In the genomic region with DNA sequence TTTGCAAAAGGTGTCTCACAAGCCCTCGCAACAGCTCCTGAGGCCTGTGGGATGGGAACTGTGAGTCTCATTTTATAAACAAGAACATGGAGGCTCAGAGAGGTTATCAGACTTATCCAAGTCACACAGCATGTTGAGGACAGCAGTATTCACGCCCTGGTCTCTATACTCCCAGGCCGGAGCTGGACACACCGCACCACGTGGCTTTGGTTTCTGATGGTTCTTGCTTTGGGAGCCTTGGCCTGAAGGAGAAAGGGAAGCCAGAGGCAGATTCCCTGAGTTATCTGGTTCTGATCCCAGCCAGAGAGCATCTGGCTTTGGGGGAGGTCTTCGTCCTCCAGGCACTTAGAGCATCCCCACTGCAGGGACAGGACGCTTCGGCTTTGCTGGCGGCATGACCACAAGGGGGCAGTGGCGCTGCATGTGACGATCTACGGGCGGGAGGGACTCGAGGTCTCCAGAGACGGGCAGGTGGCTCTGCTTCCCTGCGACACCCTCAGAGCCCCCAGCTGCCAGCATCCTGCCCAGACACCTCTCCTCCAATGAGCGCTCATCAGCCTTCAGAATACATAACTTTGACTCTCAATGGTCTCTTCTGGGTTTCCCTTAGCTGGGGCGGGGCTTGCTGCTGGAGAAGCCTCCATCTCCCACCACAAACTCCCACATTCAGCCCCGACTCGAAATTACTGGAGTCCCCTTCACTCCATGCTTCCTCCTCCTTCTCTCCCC, we compare ENCODE assay signal across 1 cellular context.
TF ChIP-seq lines count a peak whose summit lies in the region.

No MANE protein-coding gene starts in this region.

TF ChIP-seq in K562, 482 proteins besides CTCF, POLR2A, EP300 and RAD21 (continued from another document and continues in another):
- TF ChIP-seq, protein P1, sequence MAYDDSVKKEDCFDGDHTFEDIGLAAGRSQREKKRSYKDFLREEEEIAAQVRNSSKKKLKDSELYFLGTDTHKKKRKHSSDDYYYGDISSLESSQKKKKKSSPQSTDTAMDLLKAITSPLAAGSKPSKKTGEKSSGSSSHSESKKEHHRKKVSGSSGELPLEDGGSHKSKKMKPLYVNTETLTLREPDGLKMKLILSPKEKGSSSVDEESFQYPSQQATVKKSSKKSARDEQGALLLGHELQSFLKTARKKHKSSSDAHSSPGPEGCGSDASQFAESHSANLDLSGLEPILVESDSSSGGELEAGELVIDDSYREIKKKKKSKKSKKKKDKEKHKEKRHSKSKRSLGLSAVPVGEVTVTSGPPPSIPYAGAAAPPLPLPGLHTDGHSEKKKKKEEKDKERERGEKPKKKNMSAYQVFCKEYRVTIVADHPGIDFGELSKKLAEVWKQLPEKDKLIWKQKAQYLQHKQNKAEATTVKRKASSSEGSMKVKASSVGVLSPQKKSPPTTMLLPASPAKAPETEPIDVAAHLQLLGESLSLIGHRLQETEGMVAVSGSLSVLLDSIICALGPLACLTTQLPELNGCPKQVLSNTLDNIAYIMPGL (CRISPR knock-in tag; IDR thresholded peaks at IDR 0.05) = no peak
- TF ChIP-seq KLF10 (CRISPR knock-in tag; IDR thresholded peaks at IDR 0.05) (no peak), BMI1 (IDR thresholded peaks at IDR 0.05; ENCODE audit: low read length) (no peak), SREBF2 (CRISPR knock-in tag; IDR thresholded peaks at IDR 0.05) (no peak), ZSCAN32 (CRISPR knock-in tag; IDR thresholded peaks at IDR 0.05) (no peak), MYBL2 (IDR thresholded peaks at IDR 0.05; ENCODE audit: low read depth) (no peak), MYBL2 (CRISPR knock-in tag; IDR thresholded peaks at IDR 0.05; ENCODE audit: borderline replicate concordance) (no peak), ZNF699 (CRISPR knock-in tag; IDR thresholded peaks at IDR 0.05; ENCODE audit: insufficient replicate concordance) (no peak), ARID2 (IDR thresholded peaks at IDR 0.05) (peak; percentile 99), JUNB (CRISPR knock-in tag; conservative IDR thresholded peaks at IDR 0.05) (no peak), HMGN3 (IDR thresholded peaks at IDR 0.05; ENCODE audit: borderline replicate concordance, extremely low read depth, insufficient read length, low read depth, low read length) (no peak), MTA3 (IDR thresholded peaks at IDR 0.05; ENCODE audit: borderline replicate concordance) (no peak), CBX1 (IDR thresholded peaks at IDR 0.05; ENCODE audit: low read depth) (no peak), ZNF707 (CRISPR knock-in tag; conservative IDR thresholded peaks at IDR 0.05) (no peak), MTF1 (CRISPR knock-in tag; IDR thresholded peaks at IDR 0.05; ENCODE audit: borderline replicate concordance) (no peak), ZNF589 (CRISPR knock-in tag; IDR thresholded peaks at IDR 0.05; ENCODE audit: low read depth) (no peak), ETV5 (CRISPR knock-in tag; IDR thresholded peaks at IDR 0.05; ENCODE audit: low read depth) (0 out of 2 replicates have a peak, but pooled peaks have one; percentile 32), NR2F6 (CRISPR knock-in tag; IDR thresholded peaks at IDR 0.05) (no peak), ILK (tag; IDR thresholded peaks at IDR 0.05; ENCODE audit: borderline replicate concordance, low read depth) (no peak), ZNF764 (CRISPR knock-in tag; IDR thresholded peaks at IDR 0.05; ENCODE audit: low read depth) (no peak), ZNF134 (CRISPR knock-in tag; conservative IDR thresholded peaks at IDR 0.05) (no peak), ARNT (IDR thresholded peaks at IDR 0.05) (no peak), ZNF165 (CRISPR knock-in tag; IDR thresholded peaks at IDR 0.05; ENCODE audit: borderline replicate concordance) (no peak), POLR2AphosphoS2 (IDR thresholded peaks at IDR 0.05; ENCODE audit: low read length) (no peak), YBX1 (IDR thresholded peaks at IDR 0.05) (no peak), ESRRB (CRISPR knock-in tag; IDR thresholded peaks at IDR 0.05; ENCODE audit: borderline replicate concordance) (no peak), BCOR (IDR thresholded peaks at IDR 0.05) (no peak)
- TF ChIP-seq, protein P2, sequence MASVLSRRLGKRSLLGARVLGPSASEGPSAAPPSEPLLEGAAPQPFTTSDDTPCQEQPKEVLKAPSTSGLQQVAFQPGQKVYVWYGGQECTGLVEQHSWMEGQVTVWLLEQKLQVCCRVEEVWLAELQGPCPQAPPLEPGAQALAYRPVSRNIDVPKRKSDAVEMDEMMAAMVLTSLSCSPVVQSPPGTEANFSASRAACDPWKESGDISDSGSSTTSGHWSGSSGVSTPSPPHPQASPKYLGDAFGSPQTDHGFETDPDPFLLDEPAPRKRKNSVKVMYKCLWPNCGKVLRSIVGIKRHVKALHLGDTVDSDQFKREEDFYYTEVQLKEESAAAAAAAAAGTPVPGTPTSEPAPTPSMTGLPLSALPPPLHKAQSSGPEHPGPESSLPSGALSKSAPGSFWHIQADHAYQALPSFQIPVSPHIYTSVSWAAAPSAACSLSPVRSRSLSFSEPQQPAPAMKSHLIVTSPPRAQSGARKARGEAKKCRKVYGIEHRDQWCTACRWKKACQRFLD (CRISPR knock-in tag; IDR thresholded peaks at IDR 0.05) = no peak
- TF ChIP-seq, protein P3, sequence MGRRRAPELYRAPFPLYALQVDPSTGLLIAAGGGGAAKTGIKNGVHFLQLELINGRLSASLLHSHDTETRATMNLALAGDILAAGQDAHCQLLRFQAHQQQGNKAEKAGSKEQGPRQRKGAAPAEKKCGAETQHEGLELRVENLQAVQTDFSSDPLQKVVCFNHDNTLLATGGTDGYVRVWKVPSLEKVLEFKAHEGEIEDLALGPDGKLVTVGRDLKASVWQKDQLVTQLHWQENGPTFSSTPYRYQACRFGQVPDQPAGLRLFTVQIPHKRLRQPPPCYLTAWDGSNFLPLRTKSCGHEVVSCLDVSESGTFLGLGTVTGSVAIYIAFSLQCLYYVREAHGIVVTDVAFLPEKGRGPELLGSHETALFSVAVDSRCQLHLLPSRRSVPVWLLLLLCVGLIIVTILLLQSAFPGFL (CRISPR knock-in tag; IDR thresholded peaks at IDR 0.05) = no peak
- TF ChIP-seq, protein P4, sequence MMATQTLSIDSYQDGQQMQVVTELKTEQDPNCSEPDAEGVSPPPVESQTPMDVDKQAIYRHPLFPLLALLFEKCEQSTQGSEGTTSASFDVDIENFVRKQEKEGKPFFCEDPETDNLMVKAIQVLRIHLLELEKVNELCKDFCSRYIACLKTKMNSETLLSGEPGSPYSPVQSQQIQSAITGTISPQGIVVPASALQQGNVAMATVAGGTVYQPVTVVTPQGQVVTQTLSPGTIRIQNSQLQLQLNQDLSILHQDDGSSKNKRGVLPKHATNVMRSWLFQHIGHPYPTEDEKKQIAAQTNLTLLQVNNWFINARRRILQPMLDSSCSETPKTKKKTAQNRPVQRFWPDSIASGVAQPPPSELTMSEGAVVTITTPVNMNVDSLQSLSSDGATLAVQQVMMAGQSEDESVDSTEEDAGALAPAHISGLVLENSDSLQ (IDR thresholded peaks at IDR 0.05) = no peak
- TF ChIP-seq, protein P5, sequence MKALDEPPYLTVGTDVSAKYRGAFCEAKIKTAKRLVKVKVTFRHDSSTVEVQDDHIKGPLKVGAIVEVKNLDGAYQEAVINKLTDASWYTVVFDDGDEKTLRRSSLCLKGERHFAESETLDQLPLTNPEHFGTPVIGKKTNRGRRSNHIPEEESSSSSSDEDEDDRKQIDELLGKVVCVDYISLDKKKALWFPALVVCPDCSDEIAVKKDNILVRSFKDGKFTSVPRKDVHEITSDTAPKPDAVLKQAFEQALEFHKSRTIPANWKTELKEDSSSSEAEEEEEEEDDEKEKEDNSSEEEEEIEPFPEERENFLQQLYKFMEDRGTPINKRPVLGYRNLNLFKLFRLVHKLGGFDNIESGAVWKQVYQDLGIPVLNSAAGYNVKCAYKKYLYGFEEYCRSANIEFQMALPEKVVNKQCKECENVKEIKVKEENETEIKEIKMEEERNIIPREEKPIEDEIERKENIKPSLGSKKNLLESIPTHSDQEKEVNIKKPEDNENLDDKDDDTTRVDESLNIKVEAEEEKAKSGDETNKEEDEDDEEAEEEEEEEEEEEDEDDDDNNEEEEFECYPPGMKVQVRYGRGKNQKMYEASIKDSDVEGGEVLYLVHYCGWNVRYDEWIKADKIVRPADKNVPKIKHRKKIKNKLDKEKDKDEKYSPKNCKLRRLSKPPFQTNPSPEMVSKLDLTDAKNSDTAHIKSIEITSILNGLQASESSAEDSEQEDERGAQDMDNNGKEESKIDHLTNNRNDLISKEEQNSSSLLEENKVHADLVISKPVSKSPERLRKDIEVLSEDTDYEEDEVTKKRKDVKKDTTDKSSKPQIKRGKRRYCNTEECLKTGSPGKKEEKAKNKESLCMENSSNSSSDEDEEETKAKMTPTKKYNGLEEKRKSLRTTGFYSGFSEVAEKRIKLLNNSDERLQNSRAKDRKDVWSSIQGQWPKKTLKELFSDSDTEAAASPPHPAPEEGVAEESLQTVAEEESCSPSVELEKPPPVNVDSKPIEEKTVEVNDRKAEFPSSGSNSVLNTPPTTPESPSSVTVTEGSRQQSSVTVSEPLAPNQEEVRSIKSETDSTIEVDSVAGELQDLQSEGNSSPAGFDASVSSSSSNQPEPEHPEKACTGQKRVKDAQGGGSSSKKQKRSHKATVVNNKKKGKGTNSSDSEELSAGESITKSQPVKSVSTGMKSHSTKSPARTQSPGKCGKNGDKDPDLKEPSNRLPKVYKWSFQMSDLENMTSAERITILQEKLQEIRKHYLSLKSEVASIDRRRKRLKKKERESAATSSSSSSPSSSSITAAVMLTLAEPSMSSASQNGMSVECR (CRISPR knock-in tag; IDR thresholded peaks at IDR 0.05) = no peak
- TF ChIP-seq, protein P6, sequence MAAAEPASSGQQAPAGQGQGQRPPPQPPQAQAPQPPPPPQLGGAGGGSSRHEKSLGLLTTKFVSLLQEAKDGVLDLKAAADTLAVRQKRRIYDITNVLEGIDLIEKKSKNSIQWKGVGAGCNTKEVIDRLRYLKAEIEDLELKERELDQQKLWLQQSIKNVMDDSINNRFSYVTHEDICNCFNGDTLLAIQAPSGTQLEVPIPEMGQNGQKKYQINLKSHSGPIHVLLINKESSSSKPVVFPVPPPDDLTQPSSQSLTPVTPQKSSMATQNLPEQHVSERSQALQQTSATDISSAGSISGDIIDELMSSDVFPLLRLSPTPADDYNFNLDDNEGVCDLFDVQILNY (CRISPR knock-in tag; IDR thresholded peaks at IDR 0.05) = no peak
- TF ChIP-seq, protein P7, sequence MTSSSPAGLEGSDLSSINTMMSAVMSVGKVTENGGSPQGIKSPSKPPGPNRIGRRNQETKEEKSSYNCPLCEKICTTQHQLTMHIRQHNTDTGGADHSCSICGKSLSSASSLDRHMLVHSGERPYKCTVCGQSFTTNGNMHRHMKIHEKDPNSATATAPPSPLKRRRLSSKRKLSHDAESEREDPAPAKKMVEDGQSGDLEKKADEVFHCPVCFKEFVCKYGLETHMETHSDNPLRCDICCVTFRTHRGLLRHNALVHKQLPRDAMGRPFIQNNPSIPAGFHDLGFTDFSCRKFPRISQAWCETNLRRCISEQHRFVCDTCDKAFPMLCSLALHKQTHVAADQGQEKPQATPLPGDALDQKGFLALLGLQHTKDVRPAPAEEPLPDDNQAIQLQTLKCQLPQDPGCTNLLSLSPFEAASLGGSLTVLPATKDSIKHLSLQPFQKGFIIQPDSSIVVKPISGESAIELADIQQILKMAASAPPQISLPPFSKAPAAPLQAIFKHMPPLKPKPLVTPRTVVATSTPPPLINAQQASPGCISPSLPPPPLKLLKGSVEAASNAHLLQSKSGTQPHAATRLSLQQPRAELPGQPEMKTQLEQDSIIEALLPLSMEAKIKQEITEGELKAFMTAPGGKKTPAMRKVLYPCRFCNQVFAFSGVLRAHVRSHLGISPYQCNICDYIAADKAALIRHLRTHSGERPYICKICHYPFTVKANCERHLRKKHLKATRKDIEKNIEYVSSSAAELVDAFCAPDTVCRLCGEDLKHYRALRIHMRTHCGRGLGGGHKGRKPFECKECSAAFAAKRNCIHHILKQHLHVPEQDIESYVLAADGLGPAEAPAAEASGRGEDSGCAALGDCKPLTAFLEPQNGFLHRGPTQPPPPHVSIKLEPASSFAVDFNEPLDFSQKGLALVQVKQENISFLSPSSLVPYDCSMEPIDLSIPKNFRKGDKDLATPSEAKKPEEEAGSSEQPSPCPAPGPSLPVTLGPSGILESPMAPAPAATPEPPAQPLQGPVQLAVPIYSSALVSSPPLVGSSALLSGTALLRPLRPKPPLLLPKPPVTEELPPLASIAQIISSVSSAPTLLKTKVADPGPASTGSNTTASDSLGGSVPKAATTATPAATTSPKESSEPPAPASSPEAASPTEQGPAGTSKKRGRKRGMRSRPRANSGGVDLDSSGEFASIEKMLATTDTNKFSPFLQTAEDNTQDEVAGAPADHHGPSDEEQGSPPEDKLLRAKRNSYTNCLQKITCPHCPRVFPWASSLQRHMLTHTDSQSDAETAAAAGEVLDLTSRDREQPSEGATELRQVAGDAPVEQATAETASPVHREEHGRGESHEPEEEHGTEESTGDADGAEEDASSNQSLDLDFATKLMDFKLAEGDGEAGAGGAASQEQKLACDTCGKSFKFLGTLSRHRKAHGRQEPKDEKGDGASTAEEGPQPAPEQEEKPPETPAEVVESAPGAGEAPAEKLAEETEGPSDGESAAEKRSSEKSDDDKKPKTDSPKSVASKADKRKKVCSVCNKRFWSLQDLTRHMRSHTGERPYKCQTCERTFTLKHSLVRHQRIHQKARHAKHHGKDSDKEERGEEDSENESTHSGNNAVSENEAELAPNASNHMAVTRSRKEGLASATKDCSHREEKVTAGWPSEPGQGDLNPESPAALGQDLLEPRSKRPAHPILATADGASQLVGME (CRISPR knock-in tag; IDR thresholded peaks at IDR 0.05) = no peak
- TF ChIP-seq, protein P8, sequence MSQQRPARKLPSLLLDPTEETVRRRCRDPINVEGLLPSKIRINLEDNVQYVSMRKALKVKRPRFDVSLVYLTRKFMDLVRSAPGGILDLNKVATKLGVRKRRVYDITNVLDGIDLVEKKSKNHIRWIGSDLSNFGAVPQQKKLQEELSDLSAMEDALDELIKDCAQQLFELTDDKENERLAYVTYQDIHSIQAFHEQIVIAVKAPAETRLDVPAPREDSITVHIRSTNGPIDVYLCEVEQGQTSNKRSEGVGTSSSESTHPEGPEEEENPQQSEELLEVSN (IDR thresholded peaks at IDR 0.05; ENCODE audit: borderline replicate concordance in 1 of 2, extremely low read depth in 1 of 2, insufficient read depth in 1 of 2, insufficient read length in 1 of 2, low read depth in 1 of 2, low read length in 1 of 2, poor library complexity in 1 of 2, severe bottlenecking in 1 of 2) = peak; percentile 96 to 99
- TF ChIP-seq, protein P9, sequence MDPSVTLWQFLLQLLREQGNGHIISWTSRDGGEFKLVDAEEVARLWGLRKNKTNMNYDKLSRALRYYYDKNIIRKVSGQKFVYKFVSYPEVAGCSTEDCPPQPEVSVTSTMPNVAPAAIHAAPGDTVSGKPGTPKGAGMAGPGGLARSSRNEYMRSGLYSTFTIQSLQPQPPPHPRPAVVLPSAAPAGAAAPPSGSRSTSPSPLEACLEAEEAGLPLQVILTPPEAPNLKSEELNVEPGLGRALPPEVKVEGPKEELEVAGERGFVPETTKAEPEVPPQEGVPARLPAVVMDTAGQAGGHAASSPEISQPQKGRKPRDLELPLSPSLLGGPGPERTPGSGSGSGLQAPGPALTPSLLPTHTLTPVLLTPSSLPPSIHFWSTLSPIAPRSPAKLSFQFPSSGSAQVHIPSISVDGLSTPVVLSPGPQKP (CRISPR knock-in tag; IDR thresholded peaks at IDR 0.05) = no peak
